In genomic region chr2:102003696-102004095, GRCh38 we compare ENCODE assay signal across 21 cellular contexts. TPM values are rescaled to one million over a fixed set of nuclear protein-coding genes. Genes with fewer than 3 reads are reported as not detected.
A peak's percentile ranks its signal among the peaks of the same experiment; 100 is the strongest.
DNase-seq lines count a peak whose midpoint lies in the region; ATAC-seq, FAIRE-seq and TF ChIP-seq lines count a peak whose summit lies in the region.
"Had no signal": no experiment of that assay in that cellular context is flagged by ENCODE, and none has a peak within 500 bp of the region (broad histone marks: within the 10 kb centered on the region; RNA-seq: fewer than 3 reads in every experiment).

No MANE protein-coding gene starts in this region.

- 77% methylated on average over 3 of the region's 3 CpGs for WGBS in HepG2 (ENCODE audit: low lambda C conversion rate)
- WGBS in right lobe of liver (ENCODE audit: insufficient coverage, low coverage, low lambda C conversion rate, missing lambda C conversion rate): 100% methylated on average over 1 of the region's 3 CpGs
- WGBS in SK-N-SH (ENCODE audit: low lambda C conversion rate): 64% methylated on average over 3 of the region's 3 CpGs

- H4K20me1 ChIP-seq in HepG2 (ENCODE audit: insufficient read depth, low read length): no peaks in the 10 kb centered on the region
- no peaks in the 10 kb centered on the region for H4K20me1 ChIP-seq in SK-N-SH (ENCODE audit: insufficient read depth)

- H3K79me2 ChIP-seq in HepG2 (ENCODE audit: insufficient read depth, low read length) (no peaks in the 10 kb centered on the region), SK-N-SH (ENCODE audit: insufficient read depth) (no peaks in the 10 kb centered on the region)

- H2AFZ ChIP-seq in HepG2 (ENCODE audit: low read length) (no peak overlapping the region), SK-N-SH (ENCODE audit: low read depth) (no peak overlapping the region)
- H2AFZ ChIP-seq: GM23338 had no signal

- H3K27ac Mint-ChIP-seq in central memory CD8-positive, alpha-beta T cell (ENCODE audit: low read depth): no peak overlapping the region
- H3K27ac Mint-ChIP-seq: CD4-positive, alpha-beta memory T cell; GM23338; H9 had no signal

- in situ Hi-C loops in HepG2 (cut with HindIII; ENCODE audit: extremely low pct_ligation_motif_present, low pct_unique_long_range_greater_than_20kb): no loop called here

- no peaks in the 10 kb centered on the region for H3K27me3 ChIP-seq in HepG2 (ENCODE audit: control insufficient read depth in 1 of 2, insufficient read depth in 2 of 2, low read length in 2 of 2)
- no peaks in the 10 kb centered on the region for H3K27me3 ChIP-seq in right lobe of liver
- H3K27me3 ChIP-seq in neutrophil: no peaks in the 10 kb centered on the region
- H3K27me3 ChIP-seq in vagina: no peaks in the 10 kb centered on the region
- peaks cover 6% of the 10 kb centered on the region; the same call in 1 of the 2 replicates for H3K27me3 ChIP-seq in SK-N-SH (ENCODE audit: insufficient read depth)

- POLR2A ChIA-PET in HepG2 (lab: Yijun Ruan, JAX): no interaction called here
- POLR2A ChIA-PET in SK-N-SH (lab: Yijun Ruan, JAX): no interaction called here

- no peaks in the 10 kb centered on the region for H3K9me2 ChIP-seq in SK-N-SH

- H3K4me1 ChIP-seq in HepG2 (ENCODE audit: insufficient read depth, low read length): peaks cover 39% of the 10 kb centered on the region
- H3K4me1 ChIP-seq in right lobe of liver: peaks cover 0 to 19% (median 8%) of the 10 kb centered on the region in 4 donors
- peaks cover 15 to 59% of the 10 kb centered on the region in 2 experiments for H3K4me1 ChIP-seq in neutrophil (ENCODE audit: control insufficient read depth in 1 of 2, insufficient read depth in 1 of 2, low read depth in 1 of 2, low read length in 1 of 2)
- peaks cover 16% of the 10 kb centered on the region for H3K4me1 ChIP-seq in vagina
- no peaks in the 10 kb centered on the region for H3K4me1 ChIP-seq in SK-N-SH (ENCODE audit: control insufficient read depth in 1 of 2, insufficient read depth in 2 of 2, low read depth in 1 of 2, low read length in 1 of 2)

- no TSS peak for BruUV-seq in HepG2 (replicated peaks; lab: Mats Ljungman, UMichigan)

- no peaks in the 10 kb centered on the region for H3K9me3 Mint-ChIP-seq in central memory CD8-positive, alpha-beta T cell
- H3K9me3 Mint-ChIP-seq: CD4-positive, alpha-beta memory T cell; GM23338; H9 had no signal

- no peak for TF ChIP-seq POLR2A in HepG2 (IDR thresholded peaks at IDR 0.05; ENCODE audit: insufficient read depth in 1 of 2, low read depth in 2 of 2, low read length in 2 of 2)
- TF ChIP-seq POLR2A in right lobe of liver (IDR thresholded peaks at IDR 0.05): no peak
- TF ChIP-seq POLR2A in vagina (IDR thresholded peaks at IDR 0.05): no peak

- no peaks in the 10 kb centered on the region for H3K36me3 ChIP-seq in HepG2 (replicated peaks in 1 of 2; ENCODE audit: control insufficient read depth in 1 of 2, insufficient read depth in 2 of 2, low read length in 2 of 2)
- H3K36me3 ChIP-seq in right lobe of liver: no peaks in the 10 kb centered on the region
- H3K36me3 ChIP-seq in neutrophil: peaks cover 74% of the 10 kb centered on the region
- H3K36me3 ChIP-seq in vagina: no peaks in the 10 kb centered on the region
- H3K36me3 ChIP-seq in SK-N-SH (replicated peaks in 1 of 2; ENCODE audit: control insufficient read depth in 1 of 2, insufficient read depth in 2 of 2, low read length in 1 of 2): no peaks in the 10 kb centered on the region

- H3K9ac ChIP-seq in HepG2 (ENCODE audit: insufficient read depth, low read depth, low read length) (no peak overlapping the region), SK-N-SH (no peak overlapping the region)

- no peak overlapping the region for H3K4me2 ChIP-seq in HepG2 (ENCODE audit: low read depth, low read length)
- no peak overlapping the region for H3K4me2 ChIP-seq in SK-N-SH
- H3K4me2 ChIP-seq: GM23338 had no signal

- intact Hi-C loops in HepG2 (cut with micrococcal nuclease; ENCODE audit: unreplicated experiment): loop anchor here (5.0 kb wide), 1 partner anchor 354 kb away; the partner anchor contains the start of gene IL18R1
- intact Hi-C loops in right lobe of liver (cut with DNase I): no loop called here
- intact Hi-C loops in vagina (cut with DNase I): no loop called here

- TF ChIP-seq CTCF in HepG2 (CRISPR knock-in tag; IDR thresholded peaks at IDR 0.05) (no peak), right lobe of liver (IDR thresholded peaks at IDR 0.05) (no peak), neutrophil (IDR thresholded peaks at IDR 0.05) (no peak), vagina (IDR thresholded peaks at IDR 0.05) (no peak), SK-N-SH (IDR thresholded peaks at IDR 0.05) (no peak)

- peaks cover 5% of the 10 kb centered on the region for H3K4me1 Mint-ChIP-seq in central memory CD8-positive, alpha-beta T cell
- H3K4me1 Mint-ChIP-seq: GM23338 had no signal

- no peaks in the 10 kb centered on the region for H3F3A ChIP-seq in SK-N-SH (replicated peaks; ENCODE audit: insufficient read depth)

- H3K4me3 ChIP-seq in HepG2 (replicated peaks in 1 of 3; ENCODE audit: insufficient read depth in 1 of 3, low read depth in 2 of 3, low read length in 3 of 3) (no peak overlapping the region), right lobe of liver (no peak overlapping the region), neutrophil (ENCODE audit: low read depth in 1 of 2, low read length in 1 of 2) (no peak overlapping the region), vagina (no peak overlapping the region), SK-N-SH (ENCODE audit: low read depth in 2 of 2, low read length in 1 of 2) (no peak overlapping the region)
- H3K4me3 ChIP-seq: GM23338 had no signal

- no peak for DNase-seq in HepG2 (ENCODE audit: low spot score)
- no peak for DNase-seq in right lobe of liver
- no peak for DNase-seq in central memory CD8-positive, alpha-beta T cell (ENCODE audit: low spot score in 2 of 2)
- no peak for DNase-seq in vagina (ENCODE audit: extremely low spot score in 2 of 2)
- DNase-seq in SK-N-SH: no peak
- no peak for DNase-seq in stimulated activated naive CD8-positive, alpha-beta T cell treated with anti-CD3 and anti-CD28 coated beads, Interleukin-15, Interleukin-2, amounts not matched to agents 100 U/mL and 50 U/mL, for 24 hours
- DNase-seq in MV-4-11 (lab: John Stamatoyannopoulos, UW): no peak
- DNase-seq: C1 segment of cervical spinal cord, Caco-2, DMS153, DND-41, H9 had no signal

- H3K4me3 Mint-ChIP-seq in central memory CD8-positive, alpha-beta T cell: no peak overlapping the region
- H3K4me3 Mint-ChIP-seq: CD4-positive, alpha-beta memory T cell; GM23338; H9 had no signal

- CTCF ChIA-PET in HepG2 (lab: Yijun Ruan, JAX; ENCODE audit: low intra/inter-chr PET ratio, low total read pairs): no interaction called here
- CTCF ChIA-PET in SK-N-SH (lab: Yijun Ruan, JAX): interaction anchor here (1.3 to 1.5 kb wide), 2 partner anchors 12 to 17 kb away, joined by 4 to 5 read pairs; no protein-coding TSS in a partner anchor

- FAIRE-seq in HepG2 (lab: Jason Lieb, UNC): no peak
- FAIRE-seq: G401.6, GM19239 had no signal

- H3K9me3 ChIP-seq in HepG2 (ENCODE audit: low read length): no peaks in the 10 kb centered on the region
- H3K9me3 ChIP-seq in right lobe of liver: no peaks in the 10 kb centered on the region
- no peaks in the 10 kb centered on the region for H3K9me3 ChIP-seq in neutrophil
- no peaks in the 10 kb centered on the region for H3K9me3 ChIP-seq in vagina
- no peaks in the 10 kb centered on the region for H3K9me3 ChIP-seq in SK-N-SH
- H3K9me3 ChIP-seq: Caco-2 had no signal

- ATAC-seq in HepG2 (no peak), right lobe of liver (no peak)
- peak; percentile 29 for ATAC-seq in central memory CD8-positive, alpha-beta T cell (replicated peaks; ENCODE audit: extremely low read depth, poor library complexity, severe bottlenecking)
- no peak for ATAC-seq in stimulated activated naive CD8-positive, alpha-beta T cell treated with anti-CD3 and anti-CD28 coated beads, Interleukin-15, Interleukin-2, amounts not matched to agents 100 U/mL and 50 U/mL, for 24 hours
- ATAC-seq: GM23338, HCT116 had no signal

- TF ChIP-seq RAD21 in HepG2 (CRISPR knock-in tag; IDR thresholded peaks at IDR 0.05) (no peak), SK-N-SH (IDR thresholded peaks at IDR 0.05; ENCODE audit: low read length) (no peak)

- H3K36me3 Mint-ChIP-seq in central memory CD8-positive, alpha-beta T cell (ENCODE audit: insufficient read depth): no peaks in the 10 kb centered on the region
- H3K36me3 Mint-ChIP-seq: CD4-positive, alpha-beta memory T cell had no signal

- no peaks in the 10 kb centered on the region for H3K27me3 Mint-ChIP-seq in central memory CD8-positive, alpha-beta T cell

- H3K27ac ChIP-seq in HepG2 (ENCODE audit: extremely low read length, insufficient read depth, low read length): no peak overlapping the region
- no peak overlapping the region for H3K27ac ChIP-seq in right lobe of liver
- H3K27ac ChIP-seq in neutrophil: peak overlapping the region; percentile 50
- peak overlapping the region; percentile 64 for H3K27ac ChIP-seq in vagina
- H3K27ac ChIP-seq in SK-N-SH (ENCODE audit: low read depth in 2 of 2, low read length in 1 of 2): no peak overlapping the region

- no peak for TF ChIP-seq EP300 in HepG2 (IDR thresholded peaks at IDR 0.05; ENCODE audit: low read depth in 2 of 2, low read length in 2 of 2)
- TF ChIP-seq EP300 in HepG2 (CRISPR knock-in tag; IDR thresholded peaks at IDR 0.05; ENCODE audit: borderline replicate concordance): no peak
- TF ChIP-seq EP300 in SK-N-SH (IDR thresholded peaks at IDR 0.05; ENCODE audit: borderline replicate concordance in 1 of 2, low read depth in 1 of 2, low read length in 1 of 2): no peak

RNA-seq across cellular contexts. Expression of gene IL1R2, which starts 11.9 kb away (rescaled TPM):
- total RNA-seq in HepG2 (2016; rRNA removed; fragmentation: Illumina TruSeq; extraction: Trizol) (1.9 and 3.6 TPM in 2 replicates), right lobe of liver (10 to 100 TPM in 4 of 6 experiments, 1 to 10 TPM in 2; 5.5 to 22.8 (median 12.3) TPM), vagina (63.3 TPM)
- 0.88 and 1.0 TPM in 2 replicates for total RNA-seq in HepG2 (2016; cell fraction: cytosol; rRNA removed; fragmentation: Illumina TruSeq; extraction: Trizol; ENCODE audit: low read depth)
- total RNA-seq in HepG2 (2016; cell fraction: insoluble cytoplasmic fraction; rRNA removed; fragmentation: Illumina TruSeq; extraction: Trizol): 2.6 and 4.1 TPM in 2 replicates
- total RNA-seq in HepG2 (2016; cell fraction: membrane; rRNA removed; fragmentation: Illumina TruSeq; extraction: Trizol): 0.93 and 1.1 TPM in 2 replicates
- 2.8 and 3.1 TPM in 2 replicates for total RNA-seq in HepG2 (2016; cell fraction: nucleus; rRNA removed; fragmentation: Illumina TruSeq; extraction: Trizol)
- polyA plus RNA-seq in HepG2 (2011; rRNA removed) (4.7 and 7.3 TPM in 2 replicates), SK-N-SH (2012; rRNA removed) (0.16 and 0.49 TPM in 2 replicates)
- 6.0 and 6.1 TPM in 2 replicates for polyA plus RNA-seq in HepG2 (2011; cell fraction: cytosol; rRNA removed)
- 2.0 and 2.8 TPM in 2 replicates for polyA plus RNA-seq in HepG2 (2011; cell fraction: nucleus; rRNA removed)
- polyA plus RNA-seq in HepG2 (2012): 3.1 and 4.5 TPM in 2 replicates
- 1.2 and 1.3 TPM in 2 replicates for polyA plus RNA-seq in HepG2 (2016; cell fraction: cytosol; fragmentation: Illumina TruSeq; extraction: Trizol; ENCODE audit: low read depth)
- polyA plus RNA-seq in HepG2 (2016; cell fraction: insoluble cytoplasmic fraction; fragmentation: Illumina TruSeq; extraction: Trizol; ENCODE audit: low read depth): 1.8 and 3.2 TPM in 2 replicates
- 0.65 and 1.0 TPM in 2 replicates for polyA plus RNA-seq in HepG2 (2016; cell fraction: membrane; fragmentation: Illumina TruSeq; extraction: Trizol; ENCODE audit: low read depth)
- 3.7 and 3.8 TPM in 2 replicates for polyA plus RNA-seq in HepG2 (2016; cell fraction: nucleus; fragmentation: Illumina TruSeq; extraction: Trizol; ENCODE audit: insufficient read depth, low read depth)
- polyA minus RNA-seq in HepG2 (2011; rRNA and poly(A)+ RNA removed; ENCODE audit: low replicate concordance): 4.2 TPM in 1 of 2 replicates, not detected in the other
- 3.3 and 3.6 TPM in 2 replicates for polyA minus RNA-seq in HepG2 (2011; cell fraction: cytosol; rRNA and poly(A)+ RNA removed)
- 2.3 and 2.5 TPM in 2 replicates for polyA minus RNA-seq in HepG2 (2011; cell fraction: nucleus; rRNA and poly(A)+ RNA removed)
- 0.31 and 0.36 TPM in 2 replicates for polyA plus RNA-seq in SK-N-SH (2012; cell fraction: cytosol; rRNA removed)
- 0.09 and 0.12 TPM in 2 replicates for polyA plus RNA-seq in SK-N-SH (2012; cell fraction: nucleus; rRNA removed)
- total RNA-seq: A172; A673; CD4-positive, alpha-beta memory T cell; GM23338; H9 had no signal
- polyA plus RNA-seq: BJ, GM23338 had no signal

Comparison
In these comparisons a context has a peak if more than half of its experiments do, and no peak if none do; other contexts are left out.
1. H3K27ac ChIP-seq: peak in neutrophil (single experiment) and vagina (single experiment); none in HepG2 (single experiment), right lobe of liver (0 of 3) and SK-N-SH (0 of 2).